19 cellular contexts compared by ENCODE assay signal in the genomic region with DNA sequence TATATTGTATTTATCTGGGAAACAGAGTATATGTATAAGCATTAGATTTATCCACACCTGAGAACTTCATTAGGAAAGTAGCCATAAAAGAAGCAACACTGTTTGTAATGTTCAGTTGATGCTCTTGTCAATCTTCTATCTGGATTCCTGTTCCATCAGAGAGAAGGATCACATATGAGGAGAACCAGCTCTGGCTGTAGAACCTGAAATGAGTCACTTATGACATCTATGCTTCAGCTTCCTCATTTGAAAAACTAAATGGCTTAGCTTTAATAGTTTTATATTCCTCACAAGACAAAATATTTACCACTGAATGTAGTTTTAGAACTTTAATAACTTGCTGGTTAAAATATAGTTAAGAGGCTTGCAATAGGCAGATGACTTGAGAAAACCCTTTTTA.
DNase-seq lines count a peak whose midpoint lies in the region; ATAC-seq and TF ChIP-seq lines count a peak whose summit lies in the region.
"Had no signal": no experiment of that assay in that cellular context is flagged by ENCODE, and none has a peak within 500 bp of the region (broad histone marks: within the 10 kb centered on the region; RNA-seq: fewer than 3 reads in every experiment).

No MANE protein-coding gene starts in this region.

- DNase-seq in LHCN-M2 (ENCODE audit: low read depth) (peak; percentile 11), RWPE2 (ENCODE audit: low spot score) (no peak), fibroblast of peridontal ligament (ENCODE audit: extremely low read depth) (peak; percentile 9), tibial artery (no peak), body of pancreas (no peak)
- DNase-seq: activated CD4-positive, alpha-beta T cell treated with anti-CD3 and anti-CD28 coated beads, Interleukin-2, amount 50 U/mL, for 4 hours; activated T-cell treated with anti-CD3 and anti-CD28 coated beads, Interleukin-2, amount 50 U/mL, for 1 hour; Caco-2; heart right ventricle; immature natural killer cell; natural killer cell; NCI-H2227 treated with DMSO at 0.1 percent for 48 hours; Right ventricle myocardium superior; stimulated activated CD4-positive, alpha-beta T cell treated with anti-CD3 and anti-CD28 coated beads, Interleukin-4, amount 100 ng/mL, for 24 hours; T-cell; WERI-Rb-1 had no signal

- intact Hi-C loops in tibial artery (cut with DNase I; ENCODE audit: low total_unique reads), result no loop called here
- intact Hi-C loops in body of pancreas (cut with DNase I), result no loop called here

- H3K36me3 ChIP-seq in RWPE2 (ENCODE audit: low read depth) (no peaks in the 10 kb centered on the region), tibial artery (peaks cover 0 to 2% (median 0%) of the 10 kb centered on the region in 3 donors), body of pancreas (replicated peaks in 1 of 2; ENCODE audit: insufficient read depth in 1 of 2, low read depth in 2 of 2) (no peaks in the 10 kb centered on the region)
- H3K36me3 ChIP-seq: WERI-Rb-1 had no signal

- ATAC-seq in RWPE2 (ENCODE audit: low read depth) (peak; percentile 30; the same call in 1 of the 3 replicates), GM19467 (IDR thresholded peaks at IDR 0.05; ENCODE audit: unreplicated experiment) (no peak), GM18505 (IDR thresholded peaks at IDR 0.05; ENCODE audit: unreplicated experiment) (no peak), body of pancreas (no peak)
- ATAC-seq: activated naive CD4-positive, alpha-beta T cell treated with anti-CD3 and anti-CD28 coated beads, Interleukin-2, amount 50 U/mL, for 72 hours; heart right ventricle; natural killer cell; T-cell had no signal

- H3K9me3 ChIP-seq in RWPE2 (ENCODE audit: severe bottlenecking) (no peaks in the 10 kb centered on the region), tibial artery (no peaks in the 10 kb centered on the region), body of pancreas (peaks cover 0 to 14% (median 0%) of the 10 kb centered on the region in 3 donors)

- TF ChIP-seq POLR2A in GM18505 (IDR thresholded peaks at IDR 0.05; ENCODE audit: borderline replicate concordance, extremely low read depth, insufficient read depth, insufficient read length) (no peak), body of pancreas (IDR thresholded peaks at IDR 0.05) (no peak)

- H3K27me3 ChIP-seq in RWPE2 (ENCODE audit: insufficient read depth, poor library complexity, severe bottlenecking) (no peaks in the 10 kb centered on the region), tibial artery (no peaks in the 10 kb centered on the region), body of pancreas (no peaks in the 10 kb centered on the region)
- H3K27me3 ChIP-seq: heart right ventricle had no signal

- peak overlapping the region; percentile 5 for H3K27ac ChIP-seq in RWPE2 (ENCODE audit: poor library complexity, severe bottlenecking)
- peak overlapping the region; percentile 56 to 65 for H3K27ac ChIP-seq in tibial artery
- no peak overlapping the region for H3K27ac ChIP-seq in body of pancreas
- H3K27ac ChIP-seq: heart right ventricle, WERI-Rb-1 had no signal

- H3K4me1 ChIP-seq in RWPE2 (ENCODE audit: insufficient read depth, poor library complexity, severe bottlenecking), result peaks cover 14% of the 10 kb centered on the region
- H3K4me1 ChIP-seq in tibial artery, result peaks cover 0 to 57% (median 29%) of the 10 kb centered on the region in 4 donors
- H3K4me1 ChIP-seq in body of pancreas, result peaks cover 8% of the 10 kb centered on the region

- no peak overlapping the region for H3K4me3 ChIP-seq in RWPE2 (ENCODE audit: severe bottlenecking)
- H3K4me3 ChIP-seq in tibial artery, result no peak overlapping the region
- H3K4me3 ChIP-seq in body of pancreas, result no peak overlapping the region
- H3K4me3 ChIP-seq: heart right ventricle had no signal

- TF ChIP-seq CTCF in RWPE2 (IDR thresholded peaks at IDR 0.05; ENCODE audit: poor library complexity, severe bottlenecking) (no peak), tibial artery (IDR thresholded peaks at IDR 0.05) (no peak), body of pancreas (IDR thresholded peaks at IDR 0.05) (no peak)

Comparison
In these comparisons a context has a peak if more than half of its experiments do, and no peak if none do; other contexts are left out.
1. DNase-seq: peak in LHCN-M2 (single experiment) and fibroblast of peridontal ligament (single experiment); none in RWPE2 (single experiment), tibial artery (0 of 2) and body of pancreas (0 of 4).
2. H3K27ac ChIP-seq: peak in RWPE2 (single experiment) and tibial artery (2 of 2); none in body of pancreas (0 of 4).